Comparison of ENCODE assay signal across 10 cellular contexts in the genomic region with DNA sequence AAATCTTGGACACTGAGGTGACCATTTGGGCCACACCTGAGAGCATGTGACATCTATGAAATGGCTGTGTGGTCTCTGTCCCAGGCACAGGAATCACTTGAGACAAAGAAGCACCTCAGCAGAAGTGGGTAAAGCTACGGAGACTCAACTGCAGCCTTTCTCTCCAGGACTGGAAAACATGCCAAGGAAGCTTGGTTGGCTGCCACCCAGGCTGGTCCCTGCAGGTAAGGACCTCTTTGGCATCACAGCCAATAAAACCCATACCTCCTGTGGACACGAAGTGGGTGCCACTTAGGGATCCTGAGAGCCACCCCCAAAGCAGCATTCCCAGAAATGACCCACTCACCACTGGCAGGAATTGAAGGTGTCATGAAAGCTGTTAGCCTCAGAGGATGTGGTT.
"Had no signal": no experiment of that assay in that cellular context is flagged by ENCODE, and none has a peak within 500 bp of the region (broad histone marks: within the 10 kb centered on the region; RNA-seq: fewer than 3 reads in every experiment).

No MANE protein-coding gene starts in this region.

- FAIRE-seq: astrocyte, colon had no signal

- ATAC-seq: upper lobe of right lung had no signal

- DNase-seq: activated CD4-positive, CD25-positive, alpha-beta regulatory T cell treated with anti-CD3 and anti-CD28 coated beads, Interleukin-2, amount 50 U/mL, for 72 hours; activated T-cell treated with anti-CD3 and anti-CD28 coated beads, Interleukin-2, amount 50 U/mL, for 1 hour; hypothalamus; kidney glomerular epithelial cell; sigmoid colon; stimulated activated CD4-positive, alpha-beta T cell treated with anti-CD3 and anti-CD28 coated beads, Interleukin-2, amount 100 ng/mL, for 24 hours; stimulated activated naive CD4-positive, alpha-beta T cell; upper lobe of right lung had no signal
